ENCODE assay signal across 22 cellular contexts in genomic region chr5:118029807-118030206, GRCh38.
"Had no signal": no experiment of that assay in that cellular context is flagged by ENCODE, and none has a peak within 500 bp of the region (broad histone marks: within the 10 kb centered on the region; RNA-seq: fewer than 3 reads in every experiment).

No MANE protein-coding gene starts in this region.

- H3K27ac ChIP-seq: RWPE1 had no signal

- H3K4me2 ChIP-seq: SK-N-SH had no signal

- H3K9ac ChIP-seq: SK-N-SH had no signal

- ATAC-seq: HepG2, Panc1, PC-3, T-cell had no signal

- DNase-seq: IMR-90, Kasumi-1, KG1, MV-4-11, NCI-H1048, NCI-H1105, NCI-H1436 treated with DMSO at 0.1 percent for 48 hours, NCI-H1694, NCI-H187 treated with DMSO at 0.1 percent for 48 hours, NCI-H2029 treated with DMSO at 0.1 percent for 48 hours, NCI-H345, NCI-H446 treated with DMSO at 0.1 percent for 48 hours, NCI-H526 treated with DMSO at 0.1 percent for 48 hours, NCI-H774, PC-3, SHP77, SK-N-SH, SW 1271, T-cell had no signal

- H3K9me3 ChIP-seq: SK-N-SH had no signal
